In the genomic region with DNA sequence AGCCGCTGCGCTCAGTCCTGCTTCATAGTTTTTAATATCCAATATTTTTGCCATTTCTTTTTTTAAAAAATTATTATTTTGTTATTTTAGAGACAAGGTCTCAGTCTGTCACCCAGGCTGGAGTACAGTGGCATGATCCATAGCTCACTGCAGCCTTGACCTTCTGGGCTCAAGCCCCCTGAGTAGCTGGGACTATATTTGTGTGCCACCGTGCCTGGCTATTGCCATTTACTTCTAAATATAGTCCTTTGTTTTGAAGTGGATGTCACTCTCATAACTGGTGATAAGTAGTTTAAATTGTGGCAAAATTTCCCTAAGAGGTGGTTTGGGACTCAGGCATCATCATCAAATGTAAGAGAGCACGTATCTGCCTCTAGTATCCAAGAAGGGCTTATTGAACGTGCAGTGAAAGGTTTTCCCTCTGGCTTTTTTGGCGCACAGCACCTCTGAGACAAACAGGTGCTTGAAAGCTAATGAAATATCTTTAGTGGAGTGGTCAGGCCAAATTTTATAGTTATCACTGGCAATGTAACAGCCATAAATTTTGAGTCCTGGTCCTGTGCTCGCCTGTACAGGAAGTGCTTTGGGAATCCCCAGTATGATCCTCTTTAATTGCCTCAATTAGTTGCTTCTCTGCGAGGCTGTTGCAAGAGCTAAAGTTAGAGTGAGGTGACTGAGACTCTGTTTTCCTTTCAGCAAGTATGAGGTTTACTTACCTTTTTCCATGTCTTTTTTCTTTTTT, we compare ENCODE assay signal across 1 cellular context.
TF ChIP-seq lines count a peak whose summit lies in the region.

No MANE protein-coding gene starts in this region.

TF ChIP-seq in GM23338, 12 proteins besides CTCF, POLR2A, EP300 and RAD21 (continued from another document):
- TF ChIP-seq ZNF114 (CRISPR knock-in tag; IDR thresholded peaks at IDR 0.05) (no peak), ZNF331 (CRISPR knock-in tag; IDR thresholded peaks at IDR 0.05; ENCODE audit: low read depth) (no peak), NANOG (IDR thresholded peaks at IDR 0.05; ENCODE audit: borderline replicate concordance) (no peak), EZH2phosphoT487 (IDR thresholded peaks at IDR 0.05; ENCODE audit: unreplicated experiment) (no peak), EZH2 (IDR thresholded peaks at IDR 0.05; ENCODE audit: low read depth, unreplicated experiment) (no peak), POLR2AphosphoS5 (IDR thresholded peaks at IDR 0.05; ENCODE audit: low read depth) (no peak), STAT1 (IDR thresholded peaks at IDR 0.05; ENCODE audit: unreplicated experiment) (no peak)
- TF ChIP-seq, protein P1, sequence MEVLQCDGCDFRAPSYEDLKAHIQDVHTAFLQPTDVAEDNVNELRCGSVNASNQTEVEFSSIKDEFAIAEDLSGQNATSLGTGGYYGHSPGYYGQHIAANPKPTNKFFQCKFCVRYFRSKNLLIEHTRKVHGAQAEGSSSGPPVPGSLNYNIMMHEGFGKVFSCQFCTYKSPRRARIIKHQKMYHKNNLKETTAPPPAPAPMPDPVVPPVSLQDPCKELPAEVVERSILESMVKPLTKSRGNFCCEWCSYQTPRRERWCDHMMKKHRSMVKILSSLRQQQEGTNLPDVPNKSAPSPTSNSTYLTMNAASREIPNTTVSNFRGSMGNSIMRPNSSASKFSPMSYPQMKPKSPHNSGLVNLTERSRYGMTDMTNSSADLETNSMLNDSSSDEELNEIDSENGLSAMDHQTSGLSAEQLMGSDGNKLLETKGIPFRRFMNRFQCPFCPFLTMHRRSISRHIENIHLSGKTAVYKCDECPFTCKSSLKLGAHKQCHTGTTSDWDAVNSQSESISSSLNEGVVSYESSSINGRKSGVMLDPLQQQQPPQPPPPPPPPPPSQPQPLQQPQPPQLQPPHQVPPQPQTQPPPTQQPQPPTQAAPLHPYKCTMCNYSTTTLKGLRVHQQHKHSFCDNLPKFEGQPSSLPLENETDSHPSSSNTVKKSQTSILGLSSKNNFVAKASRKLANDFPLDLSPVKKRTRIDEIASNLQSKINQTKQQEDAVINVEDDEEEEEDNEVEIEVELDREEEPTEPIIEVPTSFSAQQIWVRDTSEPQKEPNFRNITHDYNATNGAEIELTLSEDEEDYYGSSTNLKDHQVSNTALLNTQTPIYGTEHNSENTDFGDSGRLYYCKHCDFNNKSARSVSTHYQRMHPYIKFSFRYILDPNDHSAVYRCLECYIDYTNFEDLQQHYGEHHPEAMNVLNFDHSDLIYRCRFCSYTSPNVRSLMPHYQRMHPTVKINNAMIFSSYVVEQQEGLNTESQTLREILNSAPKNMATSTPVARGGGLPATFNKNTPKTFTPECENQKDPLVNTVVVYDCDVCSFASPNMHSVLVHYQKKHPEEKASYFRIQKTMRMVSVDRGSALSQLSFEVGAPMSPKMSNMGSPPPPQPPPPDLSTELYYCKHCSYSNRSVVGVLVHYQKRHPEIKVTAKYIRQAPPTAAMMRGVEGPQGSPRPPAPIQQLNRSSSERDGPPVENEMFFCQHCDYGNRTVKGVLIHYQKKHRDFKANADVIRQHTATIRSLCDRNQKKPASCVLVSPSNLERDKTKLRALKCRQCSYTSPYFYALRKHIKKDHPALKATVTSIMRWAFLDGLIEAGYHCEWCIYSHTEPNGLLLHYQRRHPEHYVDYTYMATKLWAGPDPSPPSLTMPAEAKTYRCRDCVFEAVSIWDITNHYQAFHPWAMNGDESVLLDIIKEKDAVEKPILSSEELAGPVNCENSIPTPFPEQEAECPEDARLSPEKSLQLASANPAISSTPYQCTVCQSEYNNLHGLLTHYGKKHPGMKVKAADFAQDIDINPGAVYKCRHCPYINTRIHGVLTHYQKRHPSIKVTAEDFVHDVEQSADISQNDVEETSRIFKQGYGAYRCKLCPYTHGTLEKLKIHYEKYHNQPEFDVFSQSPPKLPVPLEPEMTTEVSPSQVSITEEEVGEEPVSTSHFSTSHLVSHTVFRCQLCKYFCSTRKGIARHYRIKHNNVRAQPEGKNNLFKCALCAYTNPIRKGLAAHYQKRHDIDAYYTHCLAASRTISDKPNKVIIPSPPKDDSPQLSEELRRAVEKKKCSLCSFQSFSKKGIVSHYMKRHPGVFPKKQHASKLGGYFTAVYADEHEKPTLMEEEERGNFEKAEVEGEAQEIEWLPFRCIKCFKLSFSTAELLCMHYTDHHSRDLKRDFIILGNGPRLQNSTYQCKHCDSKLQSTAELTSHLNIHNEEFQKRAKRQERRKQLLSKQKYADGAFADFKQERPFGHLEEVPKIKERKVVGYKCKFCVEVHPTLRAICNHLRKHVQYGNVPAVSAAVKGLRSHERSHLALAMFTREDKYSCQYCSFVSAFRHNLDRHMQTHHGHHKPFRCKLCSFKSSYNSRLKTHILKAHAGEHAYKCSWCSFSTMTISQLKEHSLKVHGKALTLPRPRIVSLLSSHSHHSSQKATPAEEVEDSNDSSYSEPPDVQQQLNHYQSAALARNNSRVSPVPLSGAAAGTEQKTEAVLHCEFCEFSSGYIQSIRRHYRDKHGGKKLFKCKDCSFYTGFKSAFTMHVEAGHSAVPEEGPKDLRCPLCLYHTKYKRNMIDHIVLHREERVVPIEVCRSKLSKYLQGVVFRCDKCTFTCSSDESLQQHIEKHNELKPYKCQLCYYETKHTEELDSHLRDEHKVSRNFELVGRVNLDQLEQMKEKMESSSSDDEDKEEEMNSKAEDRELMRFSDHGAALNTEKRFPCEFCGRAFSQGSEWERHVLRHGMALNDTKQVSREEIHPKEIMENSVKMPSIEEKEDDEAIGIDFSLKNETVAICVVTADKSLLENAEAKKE (CRISPR knock-in tag; IDR thresholded peaks at IDR 0.05) = no peak
